8 cellular contexts compared by ENCODE assay signal in genomic region chr9:33817327-33818166, GRCh38. TPM values are rescaled to one million over a fixed set of nuclear protein-coding genes. Genes with fewer than 3 reads are reported as not detected.
A peak's percentile ranks its signal among the peaks of the same experiment; 100 is the strongest.
DNase-seq lines count a peak whose midpoint lies in the region; ATAC-seq and TF ChIP-seq lines count a peak whose summit lies in the region.

No MANE protein-coding gene starts in this region.

- H3K27me3 Mint-ChIP-seq in endothelial cell (ENCODE audit: unreplicated experiment): peaks cover 12% of the 10 kb centered on the region

- no peaks in the 10 kb centered on the region for H3K27me3 ChIP-seq in mononuclear cell (ENCODE audit: insufficient read depth, low read length)

- peak overlapping the region; percentile 99 for H3K4me3 Mint-ChIP-seq in endothelial cell (ENCODE audit: unreplicated experiment)

- DNase-seq in A172 (ENCODE audit: low spot score): peak; percentile 40
- peak; percentile 30 to 54 for DNase-seq in NCI-H524 (lab: John Stamatoyannopoulos, UW)
- DNase-seq in activated CD8-positive, alpha-beta memory T cell treated with anti-CD3 and anti-CD28 coated beads, Interleukin-2, amount 50 U/mL, for 48 hours: peak; percentile 79
- peak; percentile 73 for DNase-seq in endothelial cell (ENCODE audit: low spot score)
- DNase-seq in stimulated activated CD8-positive, alpha-beta memory T cell treated with anti-CD3 and anti-CD28 coated beads, Interleukin-4, amount 100 ng/mL, for 48 hours: peak; percentile 64

- peak overlapping the region; percentile 92 for H3K4me3 ChIP-seq in mononuclear cell (ENCODE audit: low read length)

- peak; percentile 28 for ATAC-seq in HG02885 (IDR thresholded peaks at IDR 0.05; ENCODE audit: poor library complexity, unreplicated experiment)

- no peaks in the 10 kb centered on the region for H3K9me3 Mint-ChIP-seq in endothelial cell (ENCODE audit: unreplicated experiment)

- H3K4me1 ChIP-seq in mononuclear cell (ENCODE audit: insufficient read depth, low read length): peaks cover 60% of the 10 kb centered on the region

- peaks cover 37% of the 10 kb centered on the region for H3K4me1 Mint-ChIP-seq in endothelial cell (ENCODE audit: unreplicated experiment)

- H3K27ac Mint-ChIP-seq in endothelial cell (ENCODE audit: unreplicated experiment): peak overlapping the region; percentile 74

- H3K9me3 ChIP-seq in mononuclear cell (ENCODE audit: low read depth, low read length): no peaks in the 10 kb centered on the region

- TF ChIP-seq CTCF in GM12874 (IDR thresholded peaks at IDR 0.05; ENCODE audit: insufficient read depth, low read depth, low read length) (peak; percentile 19; the same call in 1 of the 2 replicates), endothelial cell (IDR thresholded peaks at IDR 0.05; ENCODE audit: unreplicated experiment) (no peak)

- peaks cover 10% of the 10 kb centered on the region for H3K36me3 Mint-ChIP-seq in endothelial cell (ENCODE audit: low read depth, unreplicated experiment)

RNA-seq across cellular contexts. Expression of gene UBE2R2, which starts 0.6 kb away (rescaled TPM):
- 14.4 and 16.0 TPM in 2 replicates for total RNA-seq in A172 (2014; rRNA removed; shearing (Covaris generic))
- total RNA-seq in endothelial cell (ENCODE audit: unreplicated experiment): 57.7 TPM
- total RNA-seq in mononuclear cell: 21.2 TPM

RNA-seq across cellular contexts. Expression of gene PRSS3, which starts 22.2 kb away (rescaled TPM):
- total RNA-seq in A172 (2014; rRNA removed; shearing (Covaris generic)): 1.5 TPM in 1 of 2 replicates, not detected in the other
- total RNA-seq in endothelial cell (ENCODE audit: unreplicated experiment): 0.59 TPM
- not detected for total RNA-seq in mononuclear cell

Comparison
In these comparisons a context has a peak if more than half of its experiments do, and no peak if none do; other contexts are left out.
1. Peak in every context shown above with its lines: DNase-seq, ATAC-seq and H3K4me3 ChIP-seq.